In the genomic region with DNA sequence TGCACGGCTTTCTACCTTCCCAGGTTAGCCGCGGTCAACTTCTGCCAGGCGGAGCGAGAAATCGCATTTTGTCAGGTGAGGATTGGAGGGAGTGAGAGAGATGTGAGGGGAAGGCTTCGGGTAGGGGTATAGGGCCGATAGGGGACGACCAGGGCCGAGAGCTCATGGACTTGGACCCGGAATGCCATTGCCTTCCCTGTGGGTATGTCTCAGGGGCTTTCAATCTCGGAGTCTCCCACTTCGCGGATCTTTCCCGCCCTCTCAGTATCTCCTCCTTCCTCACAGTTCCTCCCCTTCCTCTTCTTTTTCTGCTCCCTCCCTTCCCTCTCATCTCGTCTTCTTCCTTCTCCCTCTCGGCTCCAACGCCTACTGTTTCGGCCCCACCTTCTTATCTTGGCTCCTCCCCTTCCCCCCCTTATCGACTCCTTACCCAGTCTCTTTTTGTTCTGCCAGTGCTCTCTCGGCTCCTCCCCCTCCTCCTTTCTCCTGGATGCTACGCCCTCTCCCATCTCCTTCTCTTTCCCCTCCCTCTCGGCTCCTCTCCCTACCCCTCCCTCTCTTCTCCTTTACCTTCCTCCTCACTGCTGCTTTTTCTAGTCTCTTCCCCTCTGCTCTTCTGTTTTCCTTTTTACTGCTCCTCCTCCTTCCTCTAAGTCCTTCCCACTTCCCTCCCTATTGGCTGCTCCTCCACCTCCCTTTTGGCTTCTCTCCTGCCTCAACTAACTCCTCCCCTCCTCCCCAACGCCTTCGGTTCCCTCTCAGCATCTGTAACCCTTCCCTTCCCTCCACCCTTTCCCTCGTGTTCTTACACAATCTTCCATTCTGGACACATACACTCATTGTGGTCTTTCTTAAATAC, we compare ENCODE assay signal across 1 cellular context.
A peak's percentile ranks its signal among the peaks of the same experiment; 100 is the strongest.
TF ChIP-seq lines count a peak whose summit lies in the region.

No MANE protein-coding gene starts in this region.

TF ChIP-seq in HEK293, 187 proteins besides CTCF, POLR2A, EP300 and RAD21 (continued from another document and continues in another):
- TF ChIP-seq, protein P1, sequence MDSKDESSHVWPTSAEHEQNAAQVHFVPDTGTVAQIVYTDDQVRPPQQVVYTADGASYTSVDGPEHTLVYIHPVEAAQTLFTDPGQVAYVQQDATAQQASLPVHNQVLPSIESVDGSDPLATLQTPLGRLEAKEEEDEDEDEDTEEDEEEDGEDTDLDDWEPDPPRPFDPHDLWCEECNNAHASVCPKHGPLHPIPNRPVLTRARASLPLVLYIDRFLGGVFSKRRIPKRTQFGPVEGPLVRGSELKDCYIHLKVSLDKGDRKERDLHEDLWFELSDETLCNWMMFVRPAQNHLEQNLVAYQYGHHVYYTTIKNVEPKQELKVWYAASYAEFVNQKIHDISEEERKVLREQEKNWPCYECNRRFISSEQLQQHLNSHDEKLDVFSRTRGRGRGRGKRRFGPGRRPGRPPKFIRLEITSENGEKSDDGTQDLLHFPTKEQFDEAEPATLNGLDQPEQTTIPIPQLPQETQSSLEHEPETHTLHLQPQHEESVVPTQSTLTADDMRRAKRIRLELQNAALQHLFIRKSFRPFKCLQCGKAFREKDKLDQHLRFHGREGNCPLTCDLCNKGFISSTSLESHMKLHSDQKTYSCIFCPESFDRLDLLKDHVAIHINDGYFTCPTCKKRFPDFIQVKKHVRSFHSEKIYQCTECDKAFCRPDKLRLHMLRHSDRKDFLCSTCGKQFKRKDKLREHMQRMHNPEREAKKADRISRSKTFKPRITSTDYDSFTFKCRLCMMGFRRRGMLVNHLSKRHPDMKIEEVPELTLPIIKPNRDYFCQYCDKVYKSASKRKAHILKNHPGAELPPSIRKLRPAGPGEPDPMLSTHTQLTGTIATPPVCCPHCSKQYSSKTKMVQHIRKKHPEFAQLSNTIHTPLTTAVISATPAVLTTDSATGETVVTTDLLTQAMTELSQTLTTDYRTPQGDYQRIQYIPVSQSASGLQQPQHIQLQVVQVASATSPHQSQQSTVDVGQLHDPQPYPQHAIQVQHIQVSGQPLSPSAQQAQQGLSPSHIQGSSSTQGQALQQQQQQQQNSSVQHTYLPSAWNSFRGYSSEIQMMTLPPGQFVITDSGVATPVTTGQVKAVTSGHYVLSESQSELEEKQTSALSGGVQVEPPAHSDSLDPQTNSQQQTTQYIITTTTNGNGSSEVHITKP (tag by site-specific recombination; IDR thresholded peaks at IDR 0.05) = peak; percentile 95
- TF ChIP-seq ZNF521 (tag by site-specific recombination; IDR thresholded peaks at IDR 0.05) = no peak
- peak; percentile 98 for TF ChIP-seq SP3 (tag by site-specific recombination; IDR thresholded peaks at IDR 0.05)
- TF ChIP-seq ZNF473 (tag by site-specific recombination; IDR thresholded peaks at IDR 0.05) = no peak
- TF ChIP-seq, protein P2, sequence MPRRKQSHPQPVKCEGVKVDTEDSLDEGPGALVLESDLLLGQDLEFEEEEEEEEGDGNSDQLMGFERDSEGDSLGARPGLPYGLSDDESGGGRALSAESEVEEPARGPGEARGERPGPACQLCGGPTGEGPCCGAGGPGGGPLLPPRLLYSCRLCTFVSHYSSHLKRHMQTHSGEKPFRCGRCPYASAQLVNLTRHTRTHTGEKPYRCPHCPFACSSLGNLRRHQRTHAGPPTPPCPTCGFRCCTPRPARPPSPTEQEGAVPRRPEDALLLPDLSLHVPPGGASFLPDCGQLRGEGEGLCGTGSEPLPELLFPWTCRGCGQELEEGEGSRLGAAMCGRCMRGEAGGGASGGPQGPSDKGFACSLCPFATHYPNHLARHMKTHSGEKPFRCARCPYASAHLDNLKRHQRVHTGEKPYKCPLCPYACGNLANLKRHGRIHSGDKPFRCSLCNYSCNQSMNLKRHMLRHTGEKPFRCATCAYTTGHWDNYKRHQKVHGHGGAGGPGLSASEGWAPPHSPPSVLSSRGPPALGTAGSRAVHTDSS (tag by site-specific recombination; IDR thresholded peaks at IDR 0.05) = peak; percentile 71; the same call in 1 of the 2 replicates
- TF ChIP-seq ZNF169 (tag by site-specific recombination; IDR thresholded peaks at IDR 0.05) = 0 out of 2 replicates have a peak, but pooled peaks have one; percentile 42
- no peak for TF ChIP-seq ZFP37 (tag by site-specific recombination; IDR thresholded peaks at IDR 0.05)
- TF ChIP-seq KLF9 (tag by site-specific recombination; IDR thresholded peaks at IDR 0.05; ENCODE audit: low read depth) = peak; percentile 65; the same call in 1 of the 2 replicates
- no peak for TF ChIP-seq ZFP3 (tag by site-specific recombination; IDR thresholded peaks at IDR 0.05; ENCODE audit: low read depth)
- TF ChIP-seq, protein P3, sequence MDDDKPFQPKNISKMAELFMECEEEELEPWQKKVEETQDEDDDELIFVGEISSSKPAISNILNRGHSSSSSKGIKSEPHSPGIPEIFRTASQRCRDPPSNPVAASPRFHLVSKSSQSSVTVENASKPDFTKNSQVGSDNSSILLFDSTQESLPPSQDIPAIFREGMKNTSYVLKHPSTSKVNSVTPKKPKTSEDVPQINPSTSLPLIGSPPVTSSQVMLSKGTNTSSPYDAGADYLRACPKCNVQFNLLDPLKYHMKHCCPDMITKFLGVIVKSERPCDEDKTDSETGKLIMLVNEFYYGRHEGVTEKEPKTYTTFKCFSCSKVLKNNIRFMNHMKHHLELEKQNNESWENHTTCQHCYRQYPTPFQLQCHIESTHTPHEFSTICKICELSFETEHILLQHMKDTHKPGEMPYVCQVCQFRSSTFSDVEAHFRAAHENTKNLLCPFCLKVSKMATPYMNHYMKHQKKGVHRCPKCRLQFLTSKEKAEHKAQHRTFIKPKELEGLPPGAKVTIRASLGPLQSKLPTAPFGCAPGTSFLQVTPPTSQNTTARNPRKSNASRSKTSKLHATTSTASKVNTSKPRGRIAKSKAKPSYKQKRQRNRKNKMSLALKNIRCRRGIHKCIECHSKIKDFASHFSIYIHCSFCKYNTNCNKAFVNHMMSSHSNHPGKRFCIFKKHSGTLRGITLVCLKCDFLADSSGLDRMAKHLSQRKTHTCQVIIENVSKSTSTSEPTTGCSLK (tag by site-specific recombination; IDR thresholded peaks at IDR 0.05) = no peak
- TF ChIP-seq ZBTB20 (tag by site-specific recombination; IDR thresholded peaks at IDR 0.05) = peak; percentile 11
- TF ChIP-seq PBX3 (CRISPR knock-in tag; IDR thresholded peaks at IDR 0.05) = no peak
- no peak for TF ChIP-seq ZNF785 (tag by site-specific recombination; IDR thresholded peaks at IDR 0.05)
- TF ChIP-seq PRDM1 (tag by site-specific recombination; IDR thresholded peaks at IDR 0.05) = peak; percentile 99
- peak; percentile 46; the same call in 1 of the 2 replicates for TF ChIP-seq ZNF76 (tag by site-specific recombination; IDR thresholded peaks at IDR 0.05; ENCODE audit: borderline replicate concordance, low read depth)
- TF ChIP-seq ZNF266 (tag by site-specific recombination; IDR thresholded peaks at IDR 0.05; ENCODE audit: low read depth) = no peak
- TF ChIP-seq ZNF10 (tag by site-specific recombination; IDR thresholded peaks at IDR 0.05) = no peak
- no peak for TF ChIP-seq GLI2 (tag by site-specific recombination; IDR thresholded peaks at IDR 0.05; ENCODE audit: borderline replicate concordance, low read depth)
- peak; percentile 49; the same call in 1 of the 2 replicates for TF ChIP-seq MZF1 (tag by site-specific recombination; IDR thresholded peaks at IDR 0.05; ENCODE audit: borderline replicate concordance)
- TF ChIP-seq ZNF501 (tag by site-specific recombination; IDR thresholded peaks at IDR 0.05) = peak; percentile 10; the same call in 1 of the 2 replicates
- TF ChIP-seq ZNF514 (tag by site-specific recombination; IDR thresholded peaks at IDR 0.05) = no peak
- TF ChIP-seq ZNF610 (tag by site-specific recombination; IDR thresholded peaks at IDR 0.05; ENCODE audit: borderline replicate concordance) = 0 out of 2 replicates have a peak, but pooled peaks have one; percentile 18
- TF ChIP-seq ZNF23 (tag by site-specific recombination; IDR thresholded peaks at IDR 0.05; ENCODE audit: borderline replicate concordance) = no peak
- TF ChIP-seq OSR2 (tag by site-specific recombination; IDR thresholded peaks at IDR 0.05) = no peak
- peak; percentile 69; the same call in 1 of the 2 replicates for TF ChIP-seq KLF17 (tag by site-specific recombination; IDR thresholded peaks at IDR 0.05)
- TF ChIP-seq SCRT2 (tag by site-specific recombination; IDR thresholded peaks at IDR 0.05) = no peak
- no peak for TF ChIP-seq ZNF184 (tag by site-specific recombination; IDR thresholded peaks at IDR 0.05)
- TF ChIP-seq, protein P4, sequence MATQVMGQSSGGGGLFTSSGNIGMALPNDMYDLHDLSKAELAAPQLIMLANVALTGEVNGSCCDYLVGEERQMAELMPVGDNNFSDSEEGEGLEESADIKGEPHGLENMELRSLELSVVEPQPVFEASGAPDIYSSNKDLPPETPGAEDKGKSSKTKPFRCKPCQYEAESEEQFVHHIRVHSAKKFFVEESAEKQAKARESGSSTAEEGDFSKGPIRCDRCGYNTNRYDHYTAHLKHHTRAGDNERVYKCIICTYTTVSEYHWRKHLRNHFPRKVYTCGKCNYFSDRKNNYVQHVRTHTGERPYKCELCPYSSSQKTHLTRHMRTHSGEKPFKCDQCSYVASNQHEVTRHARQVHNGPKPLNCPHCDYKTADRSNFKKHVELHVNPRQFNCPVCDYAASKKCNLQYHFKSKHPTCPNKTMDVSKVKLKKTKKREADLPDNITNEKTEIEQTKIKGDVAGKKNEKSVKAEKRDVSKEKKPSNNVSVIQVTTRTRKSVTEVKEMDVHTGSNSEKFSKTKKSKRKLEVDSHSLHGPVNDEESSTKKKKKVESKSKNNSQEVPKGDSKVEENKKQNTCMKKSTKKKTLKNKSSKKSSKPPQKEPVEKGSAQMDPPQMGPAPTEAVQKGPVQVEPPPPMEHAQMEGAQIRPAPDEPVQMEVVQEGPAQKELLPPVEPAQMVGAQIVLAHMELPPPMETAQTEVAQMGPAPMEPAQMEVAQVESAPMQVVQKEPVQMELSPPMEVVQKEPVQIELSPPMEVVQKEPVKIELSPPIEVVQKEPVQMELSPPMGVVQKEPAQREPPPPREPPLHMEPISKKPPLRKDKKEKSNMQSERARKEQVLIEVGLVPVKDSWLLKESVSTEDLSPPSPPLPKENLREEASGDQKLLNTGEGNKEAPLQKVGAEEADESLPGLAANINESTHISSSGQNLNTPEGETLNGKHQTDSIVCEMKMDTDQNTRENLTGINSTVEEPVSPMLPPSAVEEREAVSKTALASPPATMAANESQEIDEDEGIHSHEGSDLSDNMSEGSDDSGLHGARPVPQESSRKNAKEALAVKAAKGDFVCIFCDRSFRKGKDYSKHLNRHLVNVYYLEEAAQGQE (tag by site-specific recombination; IDR thresholded peaks at IDR 0.05) = no peak; the same call in 1 of the 2 replicates
- TF ChIP-seq ZBTB48 (tag by site-specific recombination; IDR thresholded peaks at IDR 0.05) = peak; percentile 56; the same call in 1 of the 2 replicates
- peak; percentile 71 for TF ChIP-seq ZFHX2 (tag by site-specific recombination; conservative IDR thresholded peaks at IDR 0.05)
- TF ChIP-seq, protein P5, sequence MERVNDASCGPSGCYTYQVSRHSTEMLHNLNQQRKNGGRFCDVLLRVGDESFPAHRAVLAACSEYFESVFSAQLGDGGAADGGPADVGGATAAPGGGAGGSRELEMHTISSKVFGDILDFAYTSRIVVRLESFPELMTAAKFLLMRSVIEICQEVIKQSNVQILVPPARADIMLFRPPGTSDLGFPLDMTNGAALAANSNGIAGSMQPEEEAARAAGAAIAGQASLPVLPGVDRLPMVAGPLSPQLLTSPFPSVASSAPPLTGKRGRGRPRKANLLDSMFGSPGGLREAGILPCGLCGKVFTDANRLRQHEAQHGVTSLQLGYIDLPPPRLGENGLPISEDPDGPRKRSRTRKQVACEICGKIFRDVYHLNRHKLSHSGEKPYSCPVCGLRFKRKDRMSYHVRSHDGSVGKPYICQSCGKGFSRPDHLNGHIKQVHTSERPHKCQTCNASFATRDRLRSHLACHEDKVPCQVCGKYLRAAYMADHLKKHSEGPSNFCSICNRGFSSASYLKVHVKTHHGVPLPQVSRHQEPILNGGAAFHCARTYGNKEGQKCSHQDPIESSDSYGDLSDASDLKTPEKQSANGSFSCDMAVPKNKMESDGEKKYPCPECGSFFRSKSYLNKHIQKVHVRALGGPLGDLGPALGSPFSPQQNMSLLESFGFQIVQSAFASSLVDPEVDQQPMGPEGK (tag by site-specific recombination; IDR thresholded peaks at IDR 0.05) = peak; percentile 90
- no peak for TF ChIP-seq ZBTB7A (tag by site-specific recombination; IDR thresholded peaks at IDR 0.05; ENCODE audit: low read depth)
- TF ChIP-seq, protein P6, sequence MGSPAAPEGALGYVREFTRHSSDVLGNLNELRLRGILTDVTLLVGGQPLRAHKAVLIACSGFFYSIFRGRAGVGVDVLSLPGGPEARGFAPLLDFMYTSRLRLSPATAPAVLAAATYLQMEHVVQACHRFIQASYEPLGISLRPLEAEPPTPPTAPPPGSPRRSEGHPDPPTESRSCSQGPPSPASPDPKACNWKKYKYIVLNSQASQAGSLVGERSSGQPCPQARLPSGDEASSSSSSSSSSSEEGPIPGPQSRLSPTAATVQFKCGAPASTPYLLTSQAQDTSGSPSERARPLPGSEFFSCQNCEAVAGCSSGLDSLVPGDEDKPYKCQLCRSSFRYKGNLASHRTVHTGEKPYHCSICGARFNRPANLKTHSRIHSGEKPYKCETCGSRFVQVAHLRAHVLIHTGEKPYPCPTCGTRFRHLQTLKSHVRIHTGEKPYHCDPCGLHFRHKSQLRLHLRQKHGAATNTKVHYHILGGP (tag by site-specific recombination; IDR thresholded peaks at IDR 0.05) = no peak
- no peak for TF ChIP-seq ZNF133 (tag by site-specific recombination; IDR thresholded peaks at IDR 0.05)
- TF ChIP-seq ZBTB8A (tag by site-specific recombination; IDR thresholded peaks at IDR 0.05) = no peak
- no peak for TF ChIP-seq BCL11B (tag by site-specific recombination; IDR thresholded peaks at IDR 0.05; ENCODE audit: low read depth)
- TF ChIP-seq MYNN (tag by site-specific recombination; IDR thresholded peaks at IDR 0.05; ENCODE audit: borderline replicate concordance) = no peak; the same call in 1 of the 2 replicates
- TF ChIP-seq KLF1 (tag by site-specific recombination; IDR thresholded peaks at IDR 0.05) = peak; percentile 44
- TF ChIP-seq MEIS1 (CRISPR knock-in tag; IDR thresholded peaks at IDR 0.05; ENCODE audit: borderline replicate concordance) = no peak
- TF ChIP-seq ZEB2 (tag by site-specific recombination; IDR thresholded peaks at IDR 0.05) = peak; percentile 48
- TF ChIP-seq ZBTB17 (tag by site-specific recombination; IDR thresholded peaks at IDR 0.05) = peak; percentile 99
- no peak for TF ChIP-seq ZNF202 (tag by site-specific recombination; IDR thresholded peaks at IDR 0.05; ENCODE audit: borderline replicate concordance)
- TF ChIP-seq OVOL3 (tag by site-specific recombination; IDR thresholded peaks at IDR 0.05) = no peak
